ENCODE assay signal across 1 cellular context in the genomic region with DNA sequence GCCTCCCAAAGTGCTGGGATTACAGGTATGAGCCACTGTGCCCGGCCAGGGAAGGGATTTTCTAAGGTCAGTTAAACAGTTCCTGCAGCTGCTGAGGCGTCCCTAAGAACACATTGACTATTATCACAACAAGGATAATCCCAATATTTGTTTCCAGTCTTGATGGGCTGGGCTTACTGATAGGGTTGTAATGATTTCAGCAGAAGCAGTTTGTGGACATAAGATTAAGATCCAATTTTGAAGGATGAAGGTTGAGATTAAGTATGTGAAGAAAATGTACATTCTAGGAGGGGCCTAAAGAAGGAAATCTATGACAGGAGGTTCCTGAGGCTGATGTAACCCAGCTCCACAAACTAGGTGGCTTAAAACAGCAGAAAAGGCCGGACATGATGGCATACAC.
TF ChIP-seq lines count a peak whose summit lies in the region.

No MANE protein-coding gene starts in this region.

TF ChIP-seq in K562, 482 proteins besides CTCF, POLR2A, EP300 and RAD21:
- TF ChIP-seq CBFA2T3 (IDR thresholded peaks at IDR 0.05) (peak; percentile 32; the same call in 1 of the 2 replicates), TAL1 (IDR thresholded peaks at IDR 0.05) (peak; percentile 28; the same call in 1 of the 2 replicates)
- TF ChIP-seq, protein P1, sequence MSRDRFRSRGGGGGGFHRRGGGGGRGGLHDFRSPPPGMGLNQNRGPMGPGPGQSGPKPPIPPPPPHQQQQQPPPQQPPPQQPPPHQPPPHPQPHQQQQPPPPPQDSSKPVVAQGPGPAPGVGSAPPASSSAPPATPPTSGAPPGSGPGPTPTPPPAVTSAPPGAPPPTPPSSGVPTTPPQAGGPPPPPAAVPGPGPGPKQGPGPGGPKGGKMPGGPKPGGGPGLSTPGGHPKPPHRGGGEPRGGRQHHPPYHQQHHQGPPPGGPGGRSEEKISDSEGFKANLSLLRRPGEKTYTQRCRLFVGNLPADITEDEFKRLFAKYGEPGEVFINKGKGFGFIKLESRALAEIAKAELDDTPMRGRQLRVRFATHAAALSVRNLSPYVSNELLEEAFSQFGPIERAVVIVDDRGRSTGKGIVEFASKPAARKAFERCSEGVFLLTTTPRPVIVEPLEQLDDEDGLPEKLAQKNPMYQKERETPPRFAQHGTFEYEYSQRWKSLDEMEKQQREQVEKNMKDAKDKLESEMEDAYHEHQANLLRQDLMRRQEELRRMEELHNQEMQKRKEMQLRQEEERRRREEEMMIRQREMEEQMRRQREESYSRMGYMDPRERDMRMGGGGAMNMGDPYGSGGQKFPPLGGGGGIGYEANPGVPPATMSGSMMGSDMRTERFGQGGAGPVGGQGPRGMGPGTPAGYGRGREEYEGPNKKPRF (IDR thresholded peaks at IDR 0.05; ENCODE audit: low read depth, low read length) = no peak
- TF ChIP-seq, protein P2, sequence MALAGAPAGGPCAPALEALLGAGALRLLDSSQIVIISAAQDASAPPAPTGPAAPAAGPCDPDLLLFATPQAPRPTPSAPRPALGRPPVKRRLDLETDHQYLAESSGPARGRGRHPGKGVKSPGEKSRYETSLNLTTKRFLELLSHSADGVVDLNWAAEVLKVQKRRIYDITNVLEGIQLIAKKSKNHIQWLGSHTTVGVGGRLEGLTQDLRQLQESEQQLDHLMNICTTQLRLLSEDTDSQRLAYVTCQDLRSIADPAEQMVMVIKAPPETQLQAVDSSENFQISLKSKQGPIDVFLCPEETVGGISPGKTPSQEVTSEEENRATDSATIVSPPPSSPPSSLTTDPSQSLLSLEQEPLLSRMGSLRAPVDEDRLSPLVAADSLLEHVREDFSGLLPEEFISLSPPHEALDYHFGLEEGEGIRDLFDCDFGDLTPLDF (CRISPR knock-in tag; IDR thresholded peaks at IDR 0.05) = no peak
TF ChIP-seq in K562: peak in this region for 2.
